ENCODE assay signal across 12 cellular contexts in genomic region chrX:135099493-135099783, GRCh38. TPM values are rescaled to one million over a fixed set of nuclear protein-coding genes. Genes with fewer than 3 reads are reported as not detected.
A peak's percentile ranks its signal among the peaks of the same experiment; 100 is the strongest.
DNase-seq lines count a peak whose midpoint lies in the region; ATAC-seq and TF ChIP-seq lines count a peak whose summit lies in the region.
"Had no signal": no experiment of that assay in that cellular context is flagged by ENCODE, and none has a peak within 500 bp of the region (broad histone marks: within the 10 kb centered on the region; RNA-seq: fewer than 3 reads in every experiment).

No MANE protein-coding gene starts in this region.

- CTCF ChIA-PET in A673 (lab: Charles Lee): no interaction called here
- CTCF ChIA-PET in CD8-positive, alpha-beta T cell (lab: Charles Lee): no interaction called here

- H3K4me1 ChIP-seq in A673 (ENCODE audit: insufficient read depth, low read length, poor library complexity, severe bottlenecking): no peaks in the 10 kb centered on the region
- H3K4me1 ChIP-seq in CD8-positive, alpha-beta T cell (ENCODE audit: insufficient read depth, low read length): peaks cover 4% of the 10 kb centered on the region

- no peak for DNase-seq in A673 (ENCODE audit: low spot score)
- no peak for DNase-seq in CD8-positive, alpha-beta T cell
- DNase-seq in memory B cell (ENCODE audit: low spot score in 2 of 2): no peak
- no peak for DNase-seq in SIG-M5 (lab: John Stamatoyannopoulos, UW)
- DNase-seq in NCI-H1436 treated with DMSO at 0.1 percent for 48 hours (lab: John Stamatoyannopoulos, UW): no peak
- DNase-seq in HK-2 (ENCODE audit: unreplicated experiment): no peak
- DNase-seq in medulla oblongata (ENCODE audit: extremely low spot score): no peak

- BruUV-seq in A673 (replicated peaks; lab: Mats Ljungman, UMichigan): no TSS peak

- POLR2A ChIA-PET in A673 (lab: Charles Lee; ENCODE audit: low non-redundant PET): no interaction called here
- POLR2A ChIA-PET in CD8-positive, alpha-beta T cell (lab: Charles Lee): interaction anchor here (0.7 kb wide), 1 partner anchor 322 kb away, joined by 3 read pairs; the partner anchor contains the start of gene SMIM10L2A

- no peak overlapping the region for H3K27ac Mint-ChIP-seq in CD8-positive, alpha-beta T cell
- no peak overlapping the region for H3K27ac Mint-ChIP-seq in activated naive CD8-positive, alpha-beta T cell
- H3K27ac Mint-ChIP-seq in memory B cell: no peak overlapping the region

- peak overlapping the region; percentile 78 for H3K4me3 Mint-ChIP-seq in CD8-positive, alpha-beta T cell
- peak overlapping the region; percentile 80 for H3K4me3 Mint-ChIP-seq in activated naive CD8-positive, alpha-beta T cell
- peak overlapping the region; percentile 74 for H3K4me3 Mint-ChIP-seq in memory B cell

- H3K27ac ChIP-seq in A673 (ENCODE audit: low read depth, low read length, poor library complexity, severe bottlenecking): no peak overlapping the region
- H3K27ac ChIP-seq in CD8-positive, alpha-beta T cell (ENCODE audit: low read depth, low read length): no peak overlapping the region
- H3K27ac ChIP-seq: epithelial cell of prostate, suprapubic skin had no signal

- no peaks in the 10 kb centered on the region for H3K36me3 ChIP-seq in A673 (ENCODE audit: insufficient read depth, low read length, poor library complexity, severe bottlenecking)
- no peaks in the 10 kb centered on the region for H3K36me3 ChIP-seq in CD8-positive, alpha-beta T cell (ENCODE audit: insufficient read depth, low read length)
- H3K36me3 ChIP-seq: suprapubic skin had no signal

- no peaks in the 10 kb centered on the region for H3K9me3 Mint-ChIP-seq in CD8-positive, alpha-beta T cell
- no peaks in the 10 kb centered on the region for H3K9me3 Mint-ChIP-seq in activated naive CD8-positive, alpha-beta T cell (ENCODE audit: low read depth)
- H3K9me3 Mint-ChIP-seq in memory B cell: no peaks in the 10 kb centered on the region

- no peaks in the 10 kb centered on the region for H3K36me3 Mint-ChIP-seq in CD8-positive, alpha-beta T cell
- H3K36me3 Mint-ChIP-seq in activated naive CD8-positive, alpha-beta T cell: no peaks in the 10 kb centered on the region
- no peaks in the 10 kb centered on the region for H3K36me3 Mint-ChIP-seq in memory B cell

- H3K4me3 ChIP-seq in A673 (ENCODE audit: low read depth, low read length, poor library complexity, severe bottlenecking): peak overlapping the region; percentile 30
- no peak overlapping the region for H3K4me3 ChIP-seq in CD8-positive, alpha-beta T cell (ENCODE audit: low read depth, low read length)

- H3K9me3 ChIP-seq in A673 (ENCODE audit: low read depth, low read length, poor library complexity, severe bottlenecking): no peaks in the 10 kb centered on the region
- no peaks in the 10 kb centered on the region for H3K9me3 ChIP-seq in CD8-positive, alpha-beta T cell (ENCODE audit: low read length)
- H3K9me3 ChIP-seq: suprapubic skin had no signal

- peaks cover 10% of the 10 kb centered on the region for H3K4me1 Mint-ChIP-seq in CD8-positive, alpha-beta T cell (ENCODE audit: low read depth)
- H3K4me1 Mint-ChIP-seq in activated naive CD8-positive, alpha-beta T cell (ENCODE audit: low read depth): peaks cover 9% of the 10 kb centered on the region
- peaks cover 4% of the 10 kb centered on the region for H3K4me1 Mint-ChIP-seq in memory B cell

- intact Hi-C loops in A673 (cut with micrococcal nuclease; ENCODE audit: unreplicated experiment): no loop called here
- intact Hi-C loops in CD8-positive, alpha-beta T cell (cut with DNase I, micrococcal nuclease): no loop called here

- ATAC-seq in CD8-positive, alpha-beta T cell: no peak
- ATAC-seq in memory B cell (ENCODE audit: low read depth): no peak

- TF ChIP-seq CTCF in A673 (conservative IDR thresholded peaks at IDR 0.05; ENCODE audit: low read depth, low read length): no peak
- TF ChIP-seq CTCF in CD8-positive, alpha-beta T cell (IDR thresholded peaks at IDR 0.05): no peak

- H3K27me3 Mint-ChIP-seq in CD8-positive, alpha-beta T cell (ENCODE audit: low read depth): peaks cover 7% of the 10 kb centered on the region
- no peaks in the 10 kb centered on the region for H3K27me3 Mint-ChIP-seq in activated naive CD8-positive, alpha-beta T cell
- peaks cover 4% of the 10 kb centered on the region for H3K27me3 Mint-ChIP-seq in memory B cell

- H3K27me3 ChIP-seq in A673 (replicated peaks; ENCODE audit: insufficient read depth, low read depth, low read length, poor library complexity): no peaks in the 10 kb centered on the region
- no peaks in the 10 kb centered on the region for H3K27me3 ChIP-seq in CD8-positive, alpha-beta T cell (ENCODE audit: insufficient read depth, low read length)
- H3K27me3 ChIP-seq: suprapubic skin had no signal

RNA-seq across cellular contexts. Expression of gene SMIM10L2B, which starts 0.9 kb away (rescaled TPM):
- 0.32 and 0.74 TPM in 2 replicates for total RNA-seq in A673 (2021)
- under 1 TPM; 0.58 to 0.92 TPM for total RNA-seq in CD8-positive, alpha-beta T cell

RNA-seq across cellular contexts. Expression of gene ETDB, which starts 20.9 kb away (rescaled TPM):
- not detected in 2 replicates for total RNA-seq in A673 (2021)
- not detected for total RNA-seq in CD8-positive, alpha-beta T cell
- total RNA-seq: lung, OCI-LY7, suprapubic skin had no signal

RNA-seq across cellular contexts. Expression of gene RTL8A, which starts 47.5 kb away (rescaled TPM):
- total RNA-seq in A673 (2021): 34.6 and 38.3 TPM in 2 replicates
- 1 to 10 TPM; 8.7 to 9.3 TPM for total RNA-seq in CD8-positive, alpha-beta T cell
- total RNA-seq: OCI-LY7 had no signal
